ENCODE assay signal across 28 cellular contexts in the genomic region with DNA sequence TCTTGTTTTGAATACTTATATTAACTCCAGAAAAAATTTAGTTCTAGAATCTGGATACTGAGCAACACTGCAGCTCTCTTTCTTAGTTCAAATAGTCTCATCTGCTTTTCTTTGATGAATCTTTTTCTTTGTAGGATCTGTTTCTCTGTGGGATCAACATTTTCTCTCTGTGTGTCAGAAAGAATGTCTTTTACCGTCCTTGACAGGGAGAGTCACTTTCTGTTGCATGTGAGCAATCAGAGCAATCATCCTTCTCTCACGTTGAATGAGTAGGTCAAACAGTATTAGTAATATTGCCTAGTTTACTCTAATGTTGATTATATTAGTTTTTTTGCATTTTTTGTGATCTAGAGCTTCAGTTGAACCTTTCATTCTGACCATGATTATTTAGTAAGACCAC.
"Had no signal": no experiment of that assay in that cellular context is flagged by ENCODE, and none has a peak within 500 bp of the region (broad histone marks: within the 10 kb centered on the region; RNA-seq: fewer than 3 reads in every experiment).

No MANE protein-coding gene starts in this region.

- H3K4me1 ChIP-seq: upper lobe of left lung, vagina had no signal

- H3K27me3 ChIP-seq: neutrophil, ovary, upper lobe of left lung, vagina had no signal

- DNase-seq: activated CD4-positive, alpha-beta memory T cell treated with anti-CD3 and anti-CD28 coated beads, Interleukin-2, amount 10 ng/mL, durations not matched to agents 7 days and 5 days; activated CD4-positive, alpha-beta T cell treated with anti-CD3 and anti-CD28 coated beads, Interleukin-2, amount 10 ng/mL, durations not matched to agents 24 days and 14 days; activated CD4-positive, CD25-positive, alpha-beta regulatory T cell treated with anti-CD3 and anti-CD28 coated beads, Interleukin-2, amount 50 U/mL, for 72 hours; activated CD8-positive, alpha-beta memory T cell treated with anti-CD3 and anti-CD28 coated beads, Interleukin-2, amount 50 U/mL, for 48 hours; activated gamma-delta T cell; activated naive CD4-positive, alpha-beta T cell treated with anti-CD3 and anti-CD28 coated beads, Interleukin-2, amount 10 ng/mL, durations not matched to agents 7 days and 5 days; activated naive CD8-positive, alpha-beta T cell treated with anti-CD3 and anti-CD28 coated beads, Interleukin-2, amount 10 ng/mL, durations not matched to agents 7 days and 5 days; activated T-cell treated with anti-CD3 and anti-CD28 coated beads, Interleukin-2, amount 50 U/mL, for 24 hours; amniotic stem cell; caudate nucleus; endodermal cell; foreskin fibroblast; head of caudate nucleus; hippocampal formation; kidney; left colon; mammary epithelial cell; naive B cell; nephron progenitor cell; ovary; retina; small intestine; stimulated activated CD4-positive, alpha-beta T cell treated with anti-CD3 and anti-CD28 coated beads, Interleukin-4, amount 100 ng/mL, for 24 hours; T1000; upper lobe of left lung had no signal

- H3K4me3 ChIP-seq: ovary, thoracic aorta, upper lobe of left lung, vagina had no signal

- H3K36me3 ChIP-seq: neutrophil, ovary, thoracic aorta, upper lobe of left lung, vagina had no signal

- H3K27ac ChIP-seq: neutrophil, ovary, thoracic aorta, upper lobe of left lung, vagina had no signal

- H3K9me3 ChIP-seq: neutrophil, ovary, thoracic aorta, upper lobe of left lung, vagina had no signal
